2 cellular contexts compared by ENCODE assay signal in the genomic region with DNA sequence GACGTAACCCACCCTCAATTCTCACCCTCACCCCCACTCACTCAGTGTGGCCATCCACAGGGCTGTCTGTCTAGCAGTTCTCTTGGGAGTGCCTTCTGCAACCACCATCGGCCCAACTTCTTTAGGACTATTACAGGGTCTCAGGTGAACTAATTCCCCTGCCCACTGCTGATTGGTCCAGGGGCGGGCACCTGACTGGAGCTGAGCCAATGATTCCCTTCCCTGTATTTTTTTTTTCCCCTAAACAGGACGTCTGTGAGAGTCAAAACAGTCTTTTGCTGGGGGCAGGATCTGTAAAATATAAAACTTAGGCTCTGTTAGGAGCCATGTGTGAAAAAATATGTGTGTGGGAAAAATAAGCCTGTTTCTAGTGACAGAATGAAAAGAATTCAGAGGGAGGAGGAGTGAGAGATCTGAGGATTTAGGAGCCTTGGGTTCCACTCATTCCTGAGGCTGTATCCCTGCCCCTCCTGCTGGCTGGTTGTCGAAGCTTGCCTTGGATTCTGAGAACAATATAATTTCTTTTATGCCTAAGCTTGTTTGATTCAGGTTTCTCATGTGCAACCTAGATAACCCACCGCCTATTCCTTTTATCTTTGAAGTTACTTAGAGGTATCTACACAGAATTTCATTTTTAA.
TF ChIP-seq lines count a peak whose summit lies in the region.

No MANE protein-coding gene starts in this region.

TF ChIP-seq in A549, 52 proteins besides CTCF, POLR2A, EP300 and RAD21 (continued from another document):
- TF ChIP-seq NPAS2 (CRISPR knock-in tag; IDR thresholded peaks at IDR 0.05; ENCODE audit: borderline replicate concordance) = no peak

TF ChIP-seq in GM23338, 12 proteins besides CTCF, POLR2A, EP300 and RAD21 (continued from another document):
- TF ChIP-seq REST (IDR thresholded peaks at IDR 0.05; ENCODE audit: unreplicated experiment) = no peak
